In genomic region chr4:126192506-126192905, GRCh38 we compare ENCODE assay signal across 30 cellular contexts.
"Had no signal": no experiment of that assay in that cellular context is flagged by ENCODE, and none has a peak within 500 bp of the region (broad histone marks: within the 10 kb centered on the region; RNA-seq: fewer than 3 reads in every experiment).

No MANE protein-coding gene starts in this region.

- H3K4me2 ChIP-seq: neural progenitor cell, smooth muscle cell had no signal

- H3K36me3 ChIP-seq: esophagus squamous epithelium, heart right ventricle, lower lobe of right lung, neural progenitor cell, prostate gland, right atrium auricular region, tibial artery, upper lobe of right lung, vagina had no signal

- H3K4me1 Mint-ChIP-seq: naive B cell, neural progenitor cell had no signal

- H3K27me3 Mint-ChIP-seq: effector memory CD8-positive, alpha-beta T cell; naive B cell; natural killer cell treated with Interleukin-12 subunit alpha and Interleukin-12 subunit beta and Interleukin-15 and Interleukin-18, amount 100 ng/mL, for 72 hours had no signal

- H3K27ac ChIP-seq: esophagus squamous epithelium, heart right ventricle, lower lobe of right lung, neural progenitor cell, prostate gland, right atrium auricular region, testis, tibial artery, upper lobe of right lung, vagina had no signal

- H3K27me3 ChIP-seq: esophagus squamous epithelium, heart right ventricle, neural progenitor cell, right atrium auricular region, testis, tibial artery, upper lobe of right lung, vagina had no signal

- H3K9me3 Mint-ChIP-seq: neural progenitor cell had no signal

- H3K4me3 Mint-ChIP-seq: effector memory CD8-positive, alpha-beta T cell; naive B cell; natural killer cell treated with Interleukin-12 subunit alpha and Interleukin-12 subunit beta and Interleukin-15 and Interleukin-18, amount 100 ng/mL, for 72 hours; neural progenitor cell had no signal

- ATAC-seq: effector memory CD8-positive, alpha-beta T cell; heart right ventricle; left ventricle myocardium superior; lower lobe of right lung; mucosa of descending colon; natural killer cell treated with Interleukin-12 subunit alpha and Interleukin-12 subunit beta and Interleukin-15 and Interleukin-18, amount 100 ng/mL, for 72 hours; sciatic nerve; upper lobe of right lung had no signal

- H3K4me3 ChIP-seq: esophagus squamous epithelium, heart right ventricle, lower lobe of right lung, mucosa of descending colon, neural progenitor cell, prostate gland, right atrium auricular region, smooth muscle cell, testis, tibial artery, upper lobe of right lung, vagina had no signal

- H3K4me1 ChIP-seq: esophagus squamous epithelium, heart right ventricle, lower lobe of right lung, neural progenitor cell, prostate gland, right atrium auricular region, testis, tibial artery, upper lobe of right lung, vagina had no signal

- H3K9ac ChIP-seq: neural progenitor cell had no signal

- H3K27ac Mint-ChIP-seq: effector memory CD8-positive, alpha-beta T cell; naive B cell; natural killer cell treated with Interleukin-12 subunit alpha and Interleukin-12 subunit beta and Interleukin-15 and Interleukin-18, amount 100 ng/mL, for 72 hours; neural progenitor cell had no signal

- H3K9me3 ChIP-seq: esophagus squamous epithelium, heart right ventricle, lower lobe of right lung, mucosa of descending colon, prostate gland, right atrium auricular region, testis, tibial artery, upper lobe of right lung, vagina had no signal

- H2AFZ ChIP-seq: neural progenitor cell had no signal

- DNase-seq: cortex of kidney; effector memory CD8-positive, alpha-beta T cell; erythroblast; esophagus squamous epithelium; foreskin melanocyte; glutamatergic neuron; heart right ventricle; hippocampal formation; kidney glomerular epithelial cell; left ventricle myocardium superior; lower lobe of right lung; mucosa of descending colon; naive B cell; nucleus accumbens; stimulated activated CD4-positive, alpha-beta T cell treated with anti-CD3 and anti-CD28 coated beads, Interleukin-12 subunit alpha, Interleukin-12 subunit beta, amount 100 ng/mL, for 4 hours; stimulated activated CD4-positive, alpha-beta T cell treated with anti-CD3 and anti-CD28 coated beads, Interleukin-1b, Interleukin-23, amount 100 ng/mL, for 48 hours; stimulated activated CD4-positive, alpha-beta T cell treated with anti-CD3 and anti-CD28 coated beads, Interleukin-4, amount 100 ng/mL, for 1 hour; stimulated activated CD8-positive, alpha-beta memory T cell treated with anti-CD3 and anti-CD28 coated beads, Interleukin-4, amount 100 ng/mL, for 48 hours; stimulated activated naive CD4-positive, alpha-beta T cell; substantia nigra; testis; tibial artery; upper lobe of right lung had no signal

- H3K36me3 Mint-ChIP-seq: naive B cell; natural killer cell treated with Interleukin-12 subunit alpha and Interleukin-12 subunit beta and Interleukin-15 and Interleukin-18, amount 100 ng/mL, for 72 hours; neural progenitor cell had no signal
